25 cellular contexts compared by ENCODE assay signal in the genomic region with DNA sequence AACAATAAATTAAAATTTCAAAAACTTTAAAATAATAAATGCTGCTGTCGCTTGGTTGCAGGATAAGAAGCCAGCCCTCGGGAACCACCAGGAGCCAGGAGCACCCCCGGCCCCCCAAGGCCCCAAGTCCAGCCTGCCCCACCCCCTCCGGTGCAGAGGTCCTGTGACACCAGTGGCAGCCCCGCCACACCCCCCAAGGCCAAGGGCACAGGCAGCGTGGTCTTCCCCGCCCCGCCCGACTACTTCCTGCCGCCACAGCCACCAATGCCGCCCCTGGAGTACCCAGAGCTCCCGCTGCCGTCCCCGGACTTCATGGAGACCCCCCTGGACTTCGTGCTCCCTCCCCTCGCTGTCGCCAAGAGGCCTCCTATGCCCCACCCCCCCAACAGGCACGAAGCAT.
"Had no signal": no experiment of that assay in that cellular context is flagged by ENCODE, and none has a peak within 500 bp of the region (broad histone marks: within the 10 kb centered on the region; RNA-seq: fewer than 3 reads in every experiment).

No MANE protein-coding gene starts in this region.

- H3K4me3 Mint-ChIP-seq: dendritic cell treated with granulocyte-macrophage colony-stimulating factor and Interleukin-4, amounts not matched to agents 40 ng/mL and 50 ng/mL, for 4 days; effector memory CD8-positive, alpha-beta T cell; endodermal cell had no signal

- H3K27ac Mint-ChIP-seq: dendritic cell treated with granulocyte-macrophage colony-stimulating factor and Interleukin-4, amounts not matched to agents 40 ng/mL and 50 ng/mL, for 4 days; effector memory CD8-positive, alpha-beta T cell; endodermal cell had no signal

- DNase-seq: colonic mucosa; cortex of kidney; dermis blood vessel endothelial cell; dorsolateral prefrontal cortex; effector CD4-positive, alpha-beta T cell; effector CD8-positive, alpha-beta T cell; effector memory CD4-positive, alpha-beta T cell; effector memory CD8-positive, alpha-beta T cell; endodermal cell; erythroblast; esophagus squamous epithelium; foreskin fibroblast; foreskin keratinocyte; foreskin melanocyte; gastrocnemius medialis; head of caudate nucleus; heart left ventricle; heart right ventricle had no signal

- H3K4me1 Mint-ChIP-seq: endodermal cell had no signal

- ATAC-seq: effector memory CD8-positive, alpha-beta T cell; esophagus mucosa; foreskin keratinocyte; gastrocnemius medialis; gastroesophageal sphincter; heart left ventricle; heart right ventricle had no signal

- H3K9me3 ChIP-seq: colonic mucosa, esophagus muscularis mucosa, esophagus squamous epithelium, gastrocnemius medialis, gastroesophageal sphincter, heart left ventricle, heart right ventricle had no signal

- H3K36me3 ChIP-seq: colonic mucosa, esophagus muscularis mucosa, esophagus squamous epithelium, gastrocnemius medialis, gastroesophageal sphincter, heart left ventricle, heart right ventricle had no signal

- H3K27me3 Mint-ChIP-seq: dendritic cell treated with granulocyte-macrophage colony-stimulating factor and Interleukin-4, amounts not matched to agents 40 ng/mL and 50 ng/mL, for 4 days had no signal

- H3K9me3 Mint-ChIP-seq: effector memory CD8-positive, alpha-beta T cell; endodermal cell had no signal

- H3K27me3 ChIP-seq: colonic mucosa, dorsolateral prefrontal cortex, esophagus muscularis mucosa, esophagus squamous epithelium, foreskin keratinocyte, gastrocnemius medialis, gastroesophageal sphincter, heart left ventricle, hepatocyte had no signal

- H3K4me1 ChIP-seq: colonic mucosa, esophagus muscularis mucosa, esophagus squamous epithelium, foreskin keratinocyte, gastrocnemius medialis, gastroesophageal sphincter, heart left ventricle, heart right ventricle had no signal

- H3K27ac ChIP-seq: colonic mucosa, coronary artery, dorsolateral prefrontal cortex, epithelial cell of prostate, esophagus muscularis mucosa, esophagus squamous epithelium, foreskin keratinocyte, gastrocnemius medialis, gastroesophageal sphincter, heart left ventricle, heart right ventricle, hepatocyte had no signal

- H3K4me3 ChIP-seq: colonic mucosa, coronary artery, dorsolateral prefrontal cortex, esophagus muscularis mucosa, esophagus squamous epithelium, gastrocnemius medialis, gastroesophageal sphincter, heart left ventricle, heart right ventricle, hepatocyte had no signal
